In the genomic region with DNA sequence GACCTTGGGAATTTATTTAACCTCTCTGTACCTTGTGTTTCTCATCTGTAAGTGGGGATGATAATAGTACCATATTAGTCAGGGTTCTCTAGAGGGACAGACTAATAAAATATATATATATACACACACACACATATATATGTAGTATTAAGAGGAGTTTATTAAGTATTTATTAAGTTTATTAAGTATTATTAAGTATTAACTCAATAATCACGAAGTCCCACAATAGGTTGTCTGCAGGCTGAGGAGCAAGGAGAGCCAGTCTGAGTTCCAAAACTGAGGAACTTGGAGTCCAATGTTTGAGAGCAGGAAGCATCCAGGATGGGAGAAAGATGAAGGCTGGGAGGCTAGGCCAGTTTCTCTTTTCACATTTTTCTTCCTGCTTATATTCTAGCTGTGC, we compare ENCODE assay signal across 35 cellular contexts.
"Had no signal": no experiment of that assay in that cellular context is flagged by ENCODE, and none has a peak within 500 bp of the region (broad histone marks: within the 10 kb centered on the region; RNA-seq: fewer than 3 reads in every experiment).

No MANE protein-coding gene starts in this region.

- H3K4me2 ChIP-seq: KMS-11 had no signal

- H3K27me3 ChIP-seq: MG63 had no signal

- DNase-seq: Karpas-422, Kasumi-1, KG1, MG63, MM.1S, MV-4-11, NCI-H1048, NCI-H1092, NCI-H1092 treated with DMSO at 0.1 percent for 48 hours, NCI-H1105, NCI-H1105 treated with DMSO at 0.1 percent for 48 hours, NCI-H1417, NCI-H1417 treated with DMSO at 0.1 percent for 48 hours, NCI-H1436, NCI-H1436 treated with DMSO at 0.1 percent for 48 hours, NCI-H146, NCI-H1694, NCI-H1694 treated with DMSO at 0.1 percent for 48 hours, NCI-H187, NCI-H187 treated with DMSO at 0.1 percent for 48 hours, NCI-H1930, NCI-H2029, NCI-H2029 treated with DMSO at 0.1 percent for 48 hours, NCI-H2081, NCI-H2081 treated with DMSO at 0.1 percent for 48 hours, NCI-H2107, NCI-H2171, NCI-H2171 treated with DMSO at 0.1 percent for 48 hours, NCI-H2227 treated with DMSO at 0.1 percent for 48 hours, NCI-H226, NCI-H345, NCI-H446, NCI-H446 treated with DMSO at 0.1 percent for 48 hours, NCI-H510A had no signal

- H3K36me3 ChIP-seq: MG63 had no signal

- H3K4me3 ChIP-seq: MG63 had no signal

- H3K27ac ChIP-seq: KMS-11 had no signal

- H3K9me3 ChIP-seq: MG63 had no signal

- H3K9ac ChIP-seq: KMS-11 had no signal
